In genomic region chr2:172440795-172441194, GRCh38 we compare ENCODE assay signal across 13 cellular contexts. TPM values are rescaled to one million over a fixed set of nuclear protein-coding genes. Genes with fewer than 3 reads are reported as not detected.
DNase-seq lines count a peak whose midpoint lies in the region; ATAC-seq lines count a peak whose summit lies in the region.
"Had no signal": no experiment of that assay in that cellular context is flagged by ENCODE, and none has a peak within 500 bp of the region (broad histone marks: within the 10 kb centered on the region; RNA-seq: fewer than 3 reads in every experiment).

No MANE protein-coding gene starts in this region.

- H3K27ac ChIP-seq in mesenchymal stem cell (ENCODE audit: low read length, poor library complexity, severe bottlenecking): peak overlapping the region; percentile 91
- no peak overlapping the region for H3K27ac ChIP-seq in Karpas-422 (ENCODE audit: low read length)

- no peak overlapping the region for H3K4ac ChIP-seq in mesenchymal stem cell (ENCODE audit: low read depth in 1 of 2, low read length in 2 of 2)

- H3K4me3 ChIP-seq in mesenchymal stem cell (ENCODE audit: insufficient read depth in 1 of 2, low read depth in 1 of 2, low read length in 2 of 2) (no peak overlapping the region), Karpas-422 (ENCODE audit: low read length) (no peak overlapping the region)

- no peak overlapping the region for H3K23ac ChIP-seq in mesenchymal stem cell (ENCODE audit: low read length in 2 of 2)

- H2BK15ac ChIP-seq in mesenchymal stem cell (ENCODE audit: low read depth, poor library complexity, severe bottlenecking): no peak overlapping the region

- no peak overlapping the region for H3K14ac ChIP-seq in mesenchymal stem cell (ENCODE audit: low read length in 2 of 2)

- H3K79me2 ChIP-seq in Karpas-422 (ENCODE audit: low read length): no peaks in the 10 kb centered on the region

- H3K36me3 Mint-ChIP-seq in activated T-helper 17 cell treated with anti-CD3 and anti-CD28 coated beads, Interleukin-2, amount 50 U/mL, for 72 hours (ENCODE audit: low read depth): no peaks in the 10 kb centered on the region
- H3K36me3 Mint-ChIP-seq: activated naive CD4-positive, alpha-beta T cell treated with anti-CD3 and anti-CD28 coated beads, Interleukin-2, amount 50 U/mL, for 72 hours had no signal

- H3K9me3 Mint-ChIP-seq in activated T-helper 17 cell treated with anti-CD3 and anti-CD28 coated beads, Interleukin-2, amount 50 U/mL, for 72 hours: no peaks in the 10 kb centered on the region
- H3K9me3 Mint-ChIP-seq: activated B cell treated with CpG ODN at 0.5 μM for 24 hours; activated naive CD4-positive, alpha-beta T cell treated with anti-CD3 and anti-CD28 coated beads, Interleukin-2, amount 50 U/mL, for 72 hours had no signal

- H2AFZ ChIP-seq in mesenchymal stem cell (ENCODE audit: low read depth, low read length) (no peak overlapping the region), Karpas-422 (ENCODE audit: low read length) (no peak overlapping the region)

- H3K27me3 Mint-ChIP-seq in activated T-helper 17 cell treated with anti-CD3 and anti-CD28 coated beads, Interleukin-2, amount 50 U/mL, for 72 hours: no peaks in the 10 kb centered on the region

- no peak overlapping the region for H2BK120ac ChIP-seq in mesenchymal stem cell (ENCODE audit: low read depth, low read length)

- no peak overlapping the region for H2BK12ac ChIP-seq in mesenchymal stem cell (ENCODE audit: low read length in 2 of 2)

- H3K9ac ChIP-seq in mesenchymal stem cell (ENCODE audit: low read length): no peak overlapping the region
- H3K9ac ChIP-seq in Karpas-422 (ENCODE audit: low read length): no peak overlapping the region

- no peaks in the 10 kb centered on the region for H3K27me3 ChIP-seq in mesenchymal stem cell (ENCODE audit: control insufficient read depth in 1 of 2, insufficient read depth in 1 of 2, low read length in 2 of 2)
- no peaks in the 10 kb centered on the region for H3K27me3 ChIP-seq in Karpas-422 (ENCODE audit: low read length)

- H3K36me3 ChIP-seq in mesenchymal stem cell (ENCODE audit: control insufficient read depth in 1 of 2, insufficient read depth in 2 of 2, low read depth in 1 of 2, low read length in 2 of 2) (no peaks in the 10 kb centered on the region), Karpas-422 (ENCODE audit: insufficient read depth, low read length) (no peaks in the 10 kb centered on the region)

- no peak overlapping the region for H4K8ac ChIP-seq in mesenchymal stem cell (ENCODE audit: low read length)

- DNase-seq in ELR (ENCODE audit: low read depth) (peak; percentile 53), mesenchymal stem cell (no peak), GDM1 (lab: John Stamatoyannopoulos, UW) (no peak), Karpas-422 (no peak)
- DNase-seq: activated B cell treated with CpG ODN at 0.5 μM for 24 hours; DMS79 treated with DMSO at 0.1 percent for 48 hours; NCI-H1417; stimulated activated CD4-positive, alpha-beta T cell treated with anti-CD3 and anti-CD28 coated beads, Interleukin-2, amount 100 ng/mL, for 24 hours had no signal

- H3K4me2 ChIP-seq in mesenchymal stem cell (ENCODE audit: low read length, poor library complexity, severe bottlenecking) (peak overlapping the region; percentile 47), Karpas-422 (ENCODE audit: low read depth, low read length, poor library complexity, severe bottlenecking) (no peak overlapping the region)

- ATAC-seq in HG03342 (IDR thresholded peaks at IDR 0.05; ENCODE audit: unreplicated experiment) (peak; percentile 54), HG02610 (IDR thresholded peaks at IDR 0.05; ENCODE audit: unreplicated experiment) (no peak)
- peak; percentile 8 for ATAC-seq in activated T-helper 17 cell treated with anti-CD3 and anti-CD28 coated beads, Interleukin-2, amount 50 U/mL, for 72 hours (replicated peaks)
- no peak for ATAC-seq in activated CD4-positive, CD25-positive, alpha-beta regulatory T cell treated with anti-CD3 and anti-CD28 coated beads, Interleukin-2, amount 50 U/mL, for 24 hours

- H3K79me1 ChIP-seq in mesenchymal stem cell (replicated peaks; ENCODE audit: low read length, poor library complexity, severe bottlenecking): peaks cover 21% of the 10 kb centered on the region

- no peaks in the 10 kb centered on the region for H3K9me2 ChIP-seq in Karpas-422 (replicated peaks; ENCODE audit: insufficient read depth, low read length)

- H3K4me1 Mint-ChIP-seq in activated T-helper 17 cell treated with anti-CD3 and anti-CD28 coated beads, Interleukin-2, amount 50 U/mL, for 72 hours: peaks cover 30% of the 10 kb centered on the region

- H3K9me3 ChIP-seq in mesenchymal stem cell (ENCODE audit: control insufficient read depth, low read length) (no peaks in the 10 kb centered on the region), Karpas-422 (ENCODE audit: low read length) (no peaks in the 10 kb centered on the region)

- no peak overlapping the region for H3K27ac Mint-ChIP-seq in activated T-helper 17 cell treated with anti-CD3 and anti-CD28 coated beads, Interleukin-2, amount 50 U/mL, for 72 hours
- H3K27ac Mint-ChIP-seq: activated B cell treated with CpG ODN at 0.5 μM for 24 hours had no signal

- H3K4me1 ChIP-seq in mesenchymal stem cell (ENCODE audit: control insufficient read depth, insufficient read depth, low read depth, low read length): peaks cover 20% of the 10 kb centered on the region
- H3K4me1 ChIP-seq in Karpas-422 (ENCODE audit: low read length): peaks cover 9% of the 10 kb centered on the region

- no peak overlapping the region for H4K91ac ChIP-seq in mesenchymal stem cell (ENCODE audit: low read length)

- no peak overlapping the region for H2BK5ac ChIP-seq in mesenchymal stem cell (ENCODE audit: low read depth, low read length, poor library complexity, severe bottlenecking)

- H4K20me1 ChIP-seq in Karpas-422 (ENCODE audit: insufficient read depth, low read depth, low read length): no peaks in the 10 kb centered on the region

- WGBS in mesenchymal stem cell: no CpG with 5 or more reads among the region's 1 CpG

- no peak overlapping the region for H3K4me3 Mint-ChIP-seq in activated T-helper 17 cell treated with anti-CD3 and anti-CD28 coated beads, Interleukin-2, amount 50 U/mL, for 72 hours
- H3K4me3 Mint-ChIP-seq: activated B cell treated with CpG ODN at 0.5 μM for 24 hours had no signal

- H3K18ac ChIP-seq in mesenchymal stem cell (ENCODE audit: low read depth in 1 of 2, low read length in 2 of 2): no peak overlapping the region

- H2AK5ac ChIP-seq in mesenchymal stem cell (ENCODE audit: low read length, severe bottlenecking): no peak overlapping the region

RNA-seq across cellular contexts. Expression of gene ITGA6, which starts 13.4 kb away (rescaled TPM):
- total RNA-seq in activated T-helper 17 cell treated with anti-CD3 and anti-CD28 coated beads, Interleukin-2, amount 50 U/mL, for 72 hours: 1 to 10 TPM; 2.2 to 4.9 TPM
- 31.2 TPM for polyA plus RNA-seq in mesenchymal stem cell (2013, experiment 1 of 2)
- polyA plus RNA-seq in mesenchymal stem cell (2013, experiment 2 of 2): 32.5 TPM
- 0.37 and 0.94 TPM in 2 replicates for total RNA-seq in Karpas-422 (2014; rRNA removed; shearing (Covaris generic); ENCODE audit: low replicate concordance)

Comparison
In these comparisons a context has a peak if more than half of its experiments do, and no peak if none do; other contexts are left out.
1. ATAC-seq: peak in HG03342 (single experiment) and activated T-helper 17 cell treated with anti-CD3 and anti-CD28 coated beads, Interleukin-2, amount 50 U/mL, for 72 hours (single experiment); none in activated CD4-positive, CD25-positive, alpha-beta regulatory T cell treated with anti-CD3 and anti-CD28 coated beads, Interleukin-2, amount 50 U/mL, for 24 hours (0 of 2) and HG02610 (single experiment).